In the genomic region with DNA sequence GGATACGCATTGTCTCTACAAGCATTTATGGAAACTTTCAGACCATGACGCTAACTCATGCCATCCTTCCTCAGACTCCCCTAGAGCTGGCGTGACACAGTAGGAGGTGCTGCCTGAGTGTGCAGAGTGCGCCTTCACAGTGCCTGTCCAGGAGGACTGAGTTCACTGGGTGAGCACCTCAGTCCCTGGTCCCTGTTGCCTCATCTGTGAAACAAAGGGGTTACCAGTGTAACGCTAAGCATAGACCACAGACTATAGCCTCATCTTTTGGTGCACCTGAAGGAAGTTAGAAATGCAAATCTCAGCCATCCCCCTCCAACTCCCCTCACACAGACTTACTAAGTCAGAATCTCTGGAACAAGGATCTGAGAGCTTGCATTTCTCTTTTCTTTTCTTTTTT, we compare ENCODE assay signal across 1 cellular context.
TF ChIP-seq lines count a peak whose summit lies in the region.

No MANE protein-coding gene starts in this region.

TF ChIP-seq in GM12878, 131 proteins besides CTCF, POLR2A, EP300 and RAD21 (continued from another document):
- TF ChIP-seq, protein P1, sequence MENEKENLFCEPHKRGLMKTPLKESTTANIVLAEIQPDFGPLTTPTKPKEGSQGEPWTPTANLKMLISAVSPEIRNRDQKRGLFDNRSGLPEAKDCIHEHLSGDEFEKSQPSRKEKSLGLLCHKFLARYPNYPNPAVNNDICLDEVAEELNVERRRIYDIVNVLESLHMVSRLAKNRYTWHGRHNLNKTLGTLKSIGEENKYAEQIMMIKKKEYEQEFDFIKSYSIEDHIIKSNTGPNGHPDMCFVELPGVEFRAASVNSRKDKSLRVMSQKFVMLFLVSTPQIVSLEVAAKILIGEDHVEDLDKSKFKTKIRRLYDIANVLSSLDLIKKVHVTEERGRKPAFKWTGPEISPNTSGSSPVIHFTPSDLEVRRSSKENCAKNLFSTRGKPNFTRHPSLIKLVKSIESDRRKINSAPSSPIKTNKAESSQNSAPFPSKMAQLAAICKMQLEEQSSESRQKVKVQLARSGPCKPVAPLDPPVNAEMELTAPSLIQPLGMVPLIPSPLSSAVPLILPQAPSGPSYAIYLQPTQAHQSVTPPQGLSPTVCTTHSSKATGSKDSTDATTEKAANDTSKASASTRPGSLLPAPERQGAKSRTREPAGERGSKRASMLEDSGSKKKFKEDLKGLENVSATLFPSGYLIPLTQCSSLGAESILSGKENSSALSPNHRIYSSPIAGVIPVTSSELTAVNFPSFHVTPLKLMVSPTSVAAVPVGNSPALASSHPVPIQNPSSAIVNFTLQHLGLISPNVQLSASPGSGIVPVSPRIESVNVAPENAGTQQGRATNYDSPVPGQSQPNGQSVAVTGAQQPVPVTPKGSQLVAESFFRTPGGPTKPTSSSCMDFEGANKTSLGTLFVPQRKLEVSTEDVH (IDR thresholded peaks at IDR 0.05; ENCODE audit: low read depth, partially characterized antibody) = no peak
- TF ChIP-seq CBX3 (IDR thresholded peaks at IDR 0.05; ENCODE audit: borderline replicate concordance, low read depth) (no peak), ZNF592 (IDR thresholded peaks at IDR 0.05) (no peak), KDM1A (IDR thresholded peaks at IDR 0.05; ENCODE audit: borderline replicate concordance) (no peak), USF1 (IDR thresholded peaks at IDR 0.05; ENCODE audit: borderline replicate concordance, extremely low read length, insufficient read depth, low read depth, low read length) (no peak), ELK1 (IDR thresholded peaks at IDR 0.05; ENCODE audit: low read depth, low read length) (no peak), DPF2 (IDR thresholded peaks at IDR 0.05) (no peak), PAX5 (IDR thresholded peaks at IDR 0.05; ENCODE audit: borderline replicate concordance, low read depth, low read length) (peak; percentile 51; the same call in 1 of the 2 replicates), TARDBP (IDR thresholded peaks at IDR 0.05; ENCODE audit: borderline replicate concordance) (no peak), EED (IDR thresholded peaks at IDR 0.05; ENCODE audit: low read depth) (peak; percentile 80), ZBTB11 (CRISPR knock-in tag; IDR thresholded peaks at IDR 0.05) (no peak), LARP7 (IDR thresholded peaks at IDR 0.05) (no peak), ZNF207 (IDR thresholded peaks at IDR 0.05; ENCODE audit: borderline replicate concordance) (no peak), SIX5 (IDR thresholded peaks at IDR 0.05; ENCODE audit: low read depth, low read length, severe bottlenecking) (no peak), ZNF384 (IDR thresholded peaks at IDR 0.05; ENCODE audit: borderline replicate concordance, low read depth, low read length) (no peak), EZH2 (IDR thresholded peaks at IDR 0.05; ENCODE audit: borderline replicate concordance, control insufficient read depth, low read depth, low read length) (no peak), POLR2AphosphoS2 (IDR thresholded peaks at IDR 0.05; ENCODE audit: low read depth, low read length) (no peak), MTA3 (IDR thresholded peaks at IDR 0.05; ENCODE audit: borderline replicate concordance, low read length) (no peak; the same call in 1 of the 2 replicates), ASH2L (IDR thresholded peaks at IDR 0.05; ENCODE audit: borderline replicate concordance, low read depth) (no peak), BCL3 (IDR thresholded peaks at IDR 0.05; ENCODE audit: borderline replicate concordance, insufficient read depth, low read depth, low read length, poor library complexity, severe bottlenecking) (peak; percentile 39), ATF2 (IDR thresholded peaks at IDR 0.05; ENCODE audit: low read length) (peak; percentile 56; the same call in 1 of the 2 replicates), JUND (IDR thresholded peaks at IDR 0.05; ENCODE audit: low read depth, low read length) (no peak), RFX5 (IDR thresholded peaks at IDR 0.05; ENCODE audit: low read depth, low read length) (no peak)
- TF ChIP-seq, protein P2, sequence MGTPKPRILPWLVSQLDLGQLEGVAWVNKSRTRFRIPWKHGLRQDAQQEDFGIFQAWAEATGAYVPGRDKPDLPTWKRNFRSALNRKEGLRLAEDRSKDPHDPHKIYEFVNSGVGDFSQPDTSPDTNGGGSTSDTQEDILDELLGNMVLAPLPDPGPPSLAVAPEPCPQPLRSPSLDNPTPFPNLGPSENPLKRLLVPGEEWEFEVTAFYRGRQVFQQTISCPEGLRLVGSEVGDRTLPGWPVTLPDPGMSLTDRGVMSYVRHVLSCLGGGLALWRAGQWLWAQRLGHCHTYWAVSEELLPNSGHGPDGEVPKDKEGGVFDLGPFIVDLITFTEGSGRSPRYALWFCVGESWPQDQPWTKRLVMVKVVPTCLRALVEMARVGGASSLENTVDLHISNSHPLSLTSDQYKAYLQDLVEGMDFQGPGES (IDR thresholded peaks at IDR 0.05) = no peak
- TF ChIP-seq, protein P3, sequence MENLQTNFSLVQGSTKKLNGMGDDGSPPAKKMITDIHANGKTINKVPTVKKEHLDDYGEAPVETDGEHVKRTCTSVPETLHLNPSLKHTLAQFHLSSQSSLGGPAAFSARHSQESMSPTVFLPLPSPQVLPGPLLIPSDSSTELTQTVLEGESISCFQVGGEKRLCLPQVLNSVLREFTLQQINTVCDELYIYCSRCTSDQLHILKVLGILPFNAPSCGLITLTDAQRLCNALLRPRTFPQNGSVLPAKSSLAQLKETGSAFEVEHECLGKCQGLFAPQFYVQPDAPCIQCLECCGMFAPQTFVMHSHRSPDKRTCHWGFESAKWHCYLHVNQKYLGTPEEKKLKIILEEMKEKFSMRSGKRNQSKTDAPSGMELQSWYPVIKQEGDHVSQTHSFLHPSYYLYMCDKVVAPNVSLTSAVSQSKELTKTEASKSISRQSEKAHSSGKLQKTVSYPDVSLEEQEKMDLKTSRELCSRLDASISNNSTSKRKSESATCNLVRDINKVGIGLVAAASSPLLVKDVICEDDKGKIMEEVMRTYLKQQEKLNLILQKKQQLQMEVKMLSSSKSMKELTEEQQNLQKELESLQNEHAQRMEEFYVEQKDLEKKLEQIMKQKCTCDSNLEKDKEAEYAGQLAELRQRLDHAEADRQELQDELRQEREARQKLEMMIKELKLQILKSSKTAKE (IDR thresholded peaks at IDR 0.05; ENCODE audit: low read depth, poor library complexity, severe bottlenecking) = no peak
- TF ChIP-seq, protein P4, sequence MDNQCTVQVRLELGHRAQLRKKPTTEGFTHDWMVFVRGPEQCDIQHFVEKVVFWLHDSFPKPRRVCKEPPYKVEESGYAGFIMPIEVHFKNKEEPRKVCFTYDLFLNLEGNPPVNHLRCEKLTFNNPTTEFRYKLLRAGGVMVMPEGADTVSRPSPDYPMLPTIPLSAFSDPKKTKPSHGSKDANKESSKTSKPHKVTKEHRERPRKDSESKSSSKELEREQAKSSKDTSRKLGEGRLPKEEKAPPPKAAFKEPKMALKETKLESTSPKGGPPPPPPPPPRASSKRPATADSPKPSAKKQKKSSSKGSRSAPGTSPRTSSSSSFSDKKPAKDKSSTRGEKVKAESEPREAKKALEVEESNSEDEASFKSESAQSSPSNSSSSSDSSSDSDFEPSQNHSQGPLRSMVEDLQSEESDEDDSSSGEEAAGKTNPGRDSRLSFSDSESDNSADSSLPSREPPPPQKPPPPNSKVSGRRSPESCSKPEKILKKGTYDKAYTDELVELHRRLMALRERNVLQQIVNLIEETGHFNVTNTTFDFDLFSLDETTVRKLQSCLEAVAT (IDR thresholded peaks at IDR 0.05) = no peak
